In the genomic region with DNA sequence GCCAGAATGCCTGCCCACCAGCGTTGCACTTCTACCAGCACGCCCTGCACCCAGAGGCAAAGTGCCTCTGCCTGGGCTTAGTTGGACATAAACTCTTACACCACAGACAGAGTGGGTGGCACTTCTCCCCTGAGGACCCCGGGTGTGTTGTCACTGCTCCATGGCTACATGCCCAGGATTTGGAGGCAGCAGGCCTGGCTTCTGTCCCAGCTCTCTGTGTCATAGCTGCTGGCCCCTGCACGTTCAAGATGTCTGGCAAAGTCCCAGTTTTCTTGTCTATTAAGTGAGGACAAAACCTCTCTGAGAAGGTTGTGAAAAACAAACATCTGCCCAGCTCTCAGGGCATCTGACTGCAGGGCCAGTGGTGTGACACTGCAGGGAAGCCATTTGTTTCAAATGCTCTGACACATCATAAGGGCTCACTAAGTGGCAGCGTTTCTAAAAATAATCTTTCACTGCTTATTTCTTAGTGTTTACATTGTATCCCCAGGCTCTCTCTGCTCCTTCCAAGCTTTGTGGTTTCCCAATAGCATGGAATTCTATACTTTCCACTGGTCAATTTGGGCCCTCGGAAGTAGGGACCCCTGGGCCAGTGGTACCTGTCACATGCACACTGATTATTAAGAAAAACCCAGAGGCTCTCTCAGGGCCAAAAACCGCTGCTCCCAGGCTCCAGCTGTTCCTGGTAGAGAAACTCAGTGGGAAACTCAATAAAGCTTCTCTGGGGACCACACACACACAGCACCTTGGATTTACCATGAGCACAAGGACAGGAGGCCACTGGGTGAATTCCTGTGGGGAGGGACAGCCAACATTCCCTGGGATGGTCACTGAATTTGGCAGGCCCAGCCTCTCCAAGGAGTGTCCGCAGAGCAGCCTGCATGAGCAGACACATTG, we compare ENCODE assay signal across 8 cellular contexts.
A peak's percentile ranks its signal among the peaks of the same experiment; 100 is the strongest.
DNase-seq lines count a peak whose midpoint lies in the region; ATAC-seq, FAIRE-seq and TF ChIP-seq lines count a peak whose summit lies in the region.

No MANE protein-coding gene starts in this region.

- ATAC-seq in K562, result no peak
- no peak for ATAC-seq in GM21423 (IDR thresholded peaks at IDR 0.05; ENCODE audit: unreplicated experiment)

- CTCF ChIA-PET in K562 (lab: Yijun Ruan, JAX; ENCODE audit: low intra/inter-chr PET ratio), result no interaction called here

- H3K9me3 ChIP-seq in K562 (replicated peaks; ENCODE audit: control insufficient read depth, insufficient read depth, low read depth, low read length), result no peaks in the 10 kb centered on the region

- H3K27me3 ChIP-seq in K562 (ENCODE audit: control insufficient read depth in 2 of 2, insufficient read depth in 2 of 2, low read length in 2 of 2), result peaks cover 6 to 24% of the 10 kb centered on the region in 2 experiments; a peak in 3 of 5 replicates

- WGBS in K562 (ENCODE audit: insufficient coverage, low coverage, missing lambda C conversion rate), result 27% methylated on average over 8 of the region's 8 CpGs

- TF ChIP-seq POLR2A in K562 (conservative IDR thresholded peaks at IDR 0.05), result no peak

- H3K27ac ChIP-seq in K562 (ENCODE audit: extremely low read depth, low read depth, low read length), result no peak overlapping the region
- peak overlapping the region; percentile 96 for H3K27ac ChIP-seq in temporal lobe (ENCODE audit: low read depth, low read length)

- H3K36me3 Mint-ChIP-seq in glutamatergic neuron (ENCODE audit: unreplicated experiment), result no peaks in the 10 kb centered on the region

- H3K9ac ChIP-seq in K562 (ENCODE audit: insufficient read depth in 1 of 2, low read depth in 2 of 2, low read length in 2 of 2), result no peak overlapping the region

- no peaks in the 10 kb centered on the region for H3K36me3 ChIP-seq in K562 (ENCODE audit: control insufficient read depth, insufficient read depth, low read length)

- H3K4me3 Mint-ChIP-seq in glutamatergic neuron (ENCODE audit: unreplicated experiment), result no peak overlapping the region

- H3K79me2 ChIP-seq in K562 (ENCODE audit: control insufficient read depth, insufficient read depth, low read length), result no peaks in the 10 kb centered on the region

- no peak for TF ChIP-seq EP300 in K562 (IDR thresholded peaks at IDR 0.05; ENCODE audit: low read length)

- H3K9me3 Mint-ChIP-seq in glutamatergic neuron (ENCODE audit: unreplicated experiment), result peaks cover 9% of the 10 kb centered on the region

- in situ Hi-C loops in K562 (cut with MboI), result no loop called here

- H3K4me2 ChIP-seq in K562 (ENCODE audit: insufficient read depth, low read length), result no peak overlapping the region

- H3K9me1 ChIP-seq in K562 (ENCODE audit: control insufficient read depth, insufficient read depth, low read length), result no peaks in the 10 kb centered on the region

- DNase-seq in COR-L47 (lab: John Stamatoyannopoulos, UW), result peak; percentile 99
- peak; percentile 14 for DNase-seq in NCI-H146 treated with DMSO at 0.1 percent for 48 hours (lab: John Stamatoyannopoulos, UW; ENCODE audit: unreplicated experiment)
- no peak for DNase-seq in K562 (ENCODE audit: extremely low read depth in 1 of 4, low spot score in 3 of 4)
- peak; percentile 38 for DNase-seq in kidney glomerular epithelial cell (lab: John Stamatoyannopoulos, UW)
- no peak for DNase-seq in glutamatergic neuron
- DNase-seq in stimulated activated naive CD4-positive, alpha-beta T cell treated with Interleukin-2 at 50 U/mL for 16 hours (lab: John Stamatoyannopoulos, UW), result no peak

- H3K27me3 Mint-ChIP-seq in glutamatergic neuron (ENCODE audit: unreplicated experiment), result peaks cover 5% of the 10 kb centered on the region

- peaks cover 26% of the 10 kb centered on the region for H3K4me1 Mint-ChIP-seq in glutamatergic neuron (ENCODE audit: low read depth, unreplicated experiment)

- no peak for TF ChIP-seq RAD21 in K562 (CRISPR knock-in tag; conservative IDR thresholded peaks at IDR 0.05 in 1 of 2, IDR thresholded peaks at IDR 0.05 in 1 of 2)

- no peak overlapping the region for H3K27ac Mint-ChIP-seq in glutamatergic neuron (ENCODE audit: unreplicated experiment)

- POLR2A ChIA-PET in K562 (lab: Yijun Ruan, JAX), result interaction anchor here (0.6 kb wide), 1 partner anchor 273 kb away, joined by 3 read pairs; no protein-coding TSS in a partner anchor

- BruUV-seq in K562 (replicated peaks; lab: Mats Ljungman, UMichigan), result no TSS peak

- no peak overlapping the region for H3K4me3 ChIP-seq in K562

- H2AFZ ChIP-seq in K562 (ENCODE audit: low read depth, low read length), result no peak overlapping the region

- no peak for FAIRE-seq in K562 (lab: Jason Lieb, UNC)

- intact Hi-C loops in K562 (cut with micrococcal nuclease), result no loop called here

- peaks cover 4 to 11% of the 10 kb centered on the region in 2 experiments; a peak in 4 of 5 replicates for H3K4me1 ChIP-seq in K562 (replicated peaks in 1 of 2; ENCODE audit: control insufficient read depth in 2 of 2, insufficient read depth in 2 of 2, low read length in 2 of 2)

- no peaks in the 10 kb centered on the region for H4K20me1 ChIP-seq in K562 (replicated peaks; ENCODE audit: control insufficient read depth, insufficient read depth, low read length)

- no peak for TF ChIP-seq CTCF in K562 (IDR thresholded peaks at IDR 0.05 in 2 of 3, conservative IDR thresholded peaks at IDR 0.05 in 1 of 3; ENCODE audit: insufficient read depth in 2 of 3, low read depth in 1 of 3, low read length in 3 of 3)
- no peak for TF ChIP-seq CTCF in glutamatergic neuron (IDR thresholded peaks at IDR 0.05; ENCODE audit: partially characterized antibody, unreplicated experiment)

TF ChIP-seq in K562, 482 proteins besides CTCF, POLR2A, EP300 and RAD21:
- no peak for TF ChIP-seq TGIF2 (CRISPR knock-in tag; IDR thresholded peaks at IDR 0.05)
- TF ChIP-seq FOXJ2 (tag; IDR thresholded peaks at IDR 0.05), result peak; percentile 59; the same call in 1 of the 2 replicates
- TF ChIP-seq BHLHE40 (IDR thresholded peaks at IDR 0.05; ENCODE audit: low read length), result peak; percentile 69
- TF ChIP-seq NFIC (IDR thresholded peaks at IDR 0.05), result 0 out of 2 replicates have a peak, but pooled peaks have one; percentile 16
- 0 out of 2 replicates have a peak, but pooled peaks have one; percentile 47 for TF ChIP-seq MEF2D (tag; conservative IDR thresholded peaks at IDR 0.05; ENCODE audit: low read depth)
- no peak for TF ChIP-seq MLLT1 (IDR thresholded peaks at IDR 0.05)
- TF ChIP-seq ZNF12 (CRISPR knock-in tag; IDR thresholded peaks at IDR 0.05), result 0 out of 2 replicates have a peak, but pooled peaks have one; percentile 25

Comparison
In these comparisons a context has a peak if more than half of its experiments do, and no peak if none do; other contexts are left out.
1. DNase-seq: peak in COR-L47 (single experiment), NCI-H146 treated with DMSO at 0.1 percent for 48 hours (single experiment) and kidney glomerular epithelial cell (single experiment); none in K562 (0 of 4), glutamatergic neuron (single experiment) and stimulated activated naive CD4-positive, alpha-beta T cell treated with Interleukin-2 at 50 U/mL for 16 hours (single experiment).